ENCODE assay signal across 18 cellular contexts in genomic region chr10:92693534-92693893, GRCh38. TPM values are rescaled to one million over a fixed set of nuclear protein-coding genes. Genes with fewer than 3 reads are reported as not detected.
DNase-seq lines count a peak whose midpoint lies in the region; ATAC-seq and TF ChIP-seq lines count a peak whose summit lies in the region.
"Had no signal": no experiment of that assay in that cellular context is flagged by ENCODE, and none has a peak within 500 bp of the region (broad histone marks: within the 10 kb centered on the region; RNA-seq: fewer than 3 reads in every experiment).

No MANE protein-coding gene starts in this region.

- H3K9me3 ChIP-seq in CD8-positive, alpha-beta memory T cell (ENCODE audit: low read length): no peaks in the 10 kb centered on the region
- no peaks in the 10 kb centered on the region for H3K9me3 ChIP-seq in Loucy (ENCODE audit: insufficient read depth, low read depth, low read length)

- POLR2A ChIA-PET in CD8-positive, alpha-beta memory T cell (lab: Charles Lee): no interaction called here

- peaks cover 28% of the 10 kb centered on the region for H3K4me1 ChIP-seq in CD8-positive, alpha-beta memory T cell (ENCODE audit: insufficient read depth, low read length)
- H3K4me1 ChIP-seq in Loucy (ENCODE audit: insufficient read depth, low read length, poor library complexity, severe bottlenecking): peaks cover 53% of the 10 kb centered on the region

- peaks cover 0 to 9% (median 2%) of the 10 kb centered on the region in 5 donors for H3K9me3 Mint-ChIP-seq in CD8-positive, alpha-beta memory T cell
- H3K9me3 Mint-ChIP-seq in endothelial cell (ENCODE audit: unreplicated experiment) (no peaks in the 10 kb centered on the region), progenitor cell of endocrine pancreas (ENCODE audit: low read depth) (no peaks in the 10 kb centered on the region)
- no peaks in the 10 kb centered on the region for H3K9me3 Mint-ChIP-seq in activated naive CD8-positive, alpha-beta T cell treated with anti-CD3 and anti-CD28 coated beads, Interleukin-2, amount 50 U/mL, for 24 hours

- no peaks in the 10 kb centered on the region for H3K9me2 ChIP-seq in Loucy (replicated peaks; ENCODE audit: low read depth, low read length)

- H2AFZ ChIP-seq in Loucy (ENCODE audit: low read length): no peak overlapping the region

- H3K4me2 ChIP-seq in Loucy (ENCODE audit: low read depth, low read length, poor library complexity, severe bottlenecking): peak overlapping the region; percentile 94

- peaks cover 52% of the 10 kb centered on the region for H4K20me1 ChIP-seq in Loucy (ENCODE audit: insufficient read depth, low read length, poor library complexity, severe bottlenecking)

- H3K27me3 Mint-ChIP-seq in CD8-positive, alpha-beta memory T cell: peaks cover 37 to 78% of the 10 kb centered on the region in 2 donors
- H3K27me3 Mint-ChIP-seq in endothelial cell (ENCODE audit: unreplicated experiment) (peaks cover 31% of the 10 kb centered on the region), progenitor cell of endocrine pancreas (peaks cover under 1% of the 10 kb centered on the region)
- H3K27me3 Mint-ChIP-seq in activated naive CD8-positive, alpha-beta T cell treated with anti-CD3 and anti-CD28 coated beads, Interleukin-2, amount 50 U/mL, for 24 hours: peaks cover 58% of the 10 kb centered on the region

- no peak for DNase-seq in CD8-positive, alpha-beta memory T cell
- DNase-seq in endothelial cell (ENCODE audit: low spot score): no peak
- no peak for DNase-seq in progenitor cell of endocrine pancreas (ENCODE audit: low spot score, unreplicated experiment)
- DNase-seq in stimulated activated CD8-positive, alpha-beta memory T cell treated with anti-CD3 and anti-CD28 coated beads, Interleukin-4, amount 100 ng/mL, for 48 hours: no peak
- no peak for DNase-seq in caudate nucleus (lab: John Stamatoyannopoulos, UW)
- no peak for DNase-seq in activated naive CD8-positive, alpha-beta T cell treated with anti-CD3 and anti-CD28 coated beads, Interleukin-2, amount 50 U/mL, for 24 hours
- DNase-seq: CD4-positive, alpha-beta memory T cell; DMS153; KG1; NCI-H1105; NCI-H2029; NCI-H226; NK-92 treated with Interleukin-12 subunit alpha and Interleukin-12 subunit beta, amount 100 ng/mL, for 24 hours; SHP77 treated with DMSO at 0.1 percent for 48 hours had no signal

- peaks cover 35% of the 10 kb centered on the region for H3K27me3 ChIP-seq in CD8-positive, alpha-beta memory T cell (ENCODE audit: insufficient read depth, low read length, poor library complexity, severe bottlenecking)
- H3K27me3 ChIP-seq in Loucy (ENCODE audit: insufficient read depth, low read length, poor library complexity, severe bottlenecking): peaks cover 18% of the 10 kb centered on the region

- CTCF ChIA-PET in CD8-positive, alpha-beta memory T cell (lab: Charles Lee): no interaction called here

- H3K27ac Mint-ChIP-seq in CD8-positive, alpha-beta memory T cell: no peak overlapping the region
- H3K27ac Mint-ChIP-seq in endothelial cell (ENCODE audit: unreplicated experiment) (no peak overlapping the region), progenitor cell of endocrine pancreas (no peak overlapping the region)
- H3K27ac Mint-ChIP-seq in activated naive CD8-positive, alpha-beta T cell treated with anti-CD3 and anti-CD28 coated beads, Interleukin-2, amount 50 U/mL, for 24 hours: no peak overlapping the region
- H3K27ac Mint-ChIP-seq: CD4-positive, alpha-beta memory T cell had no signal

- peaks cover 26% of the 10 kb centered on the region for H3F3A ChIP-seq in Loucy (ENCODE audit: low read depth)

- H3K27ac ChIP-seq in CD8-positive, alpha-beta memory T cell (ENCODE audit: low read depth, low read length): peak overlapping the region; percentile 72
- H3K27ac ChIP-seq in caudate nucleus (ENCODE audit: low read depth, low read length): no peak overlapping the region
- H3K27ac ChIP-seq: RWPE1, SK-N-MC had no signal

- H3K4me3 Mint-ChIP-seq in CD8-positive, alpha-beta memory T cell: peak overlapping the region in 1 of 7 donors; percentile 35
- H3K4me3 Mint-ChIP-seq in endothelial cell (ENCODE audit: unreplicated experiment): peak overlapping the region; percentile 100
- peak overlapping the region; percentile 74 for H3K4me3 Mint-ChIP-seq in progenitor cell of endocrine pancreas (ENCODE audit: low read depth)
- no peak overlapping the region for H3K4me3 Mint-ChIP-seq in activated naive CD8-positive, alpha-beta T cell treated with anti-CD3 and anti-CD28 coated beads, Interleukin-2, amount 50 U/mL, for 24 hours

- peaks cover 33 to 36% (median 34%) of the 10 kb centered on the region in 3 donors for H3K4me1 Mint-ChIP-seq in CD8-positive, alpha-beta memory T cell
- H3K4me1 Mint-ChIP-seq in endothelial cell (ENCODE audit: unreplicated experiment) (peaks cover 59% of the 10 kb centered on the region), progenitor cell of endocrine pancreas (ENCODE audit: low read depth) (peaks cover 51% of the 10 kb centered on the region)
- peaks cover 26% of the 10 kb centered on the region for H3K4me1 Mint-ChIP-seq in activated naive CD8-positive, alpha-beta T cell treated with anti-CD3 and anti-CD28 coated beads, Interleukin-2, amount 50 U/mL, for 24 hours

- peaks cover 72% of the 10 kb centered on the region for H3K79me2 ChIP-seq in Loucy (ENCODE audit: insufficient read depth, low read length)

- H3K36me3 Mint-ChIP-seq in CD8-positive, alpha-beta memory T cell: no peaks in the 10 kb centered on the region
- peaks cover 51% of the 10 kb centered on the region for H3K36me3 Mint-ChIP-seq in endothelial cell (ENCODE audit: low read depth, unreplicated experiment)
- H3K36me3 Mint-ChIP-seq in progenitor cell of endocrine pancreas (ENCODE audit: insufficient read depth): peaks cover 2% of the 10 kb centered on the region
- H3K36me3 Mint-ChIP-seq in activated naive CD8-positive, alpha-beta T cell treated with anti-CD3 and anti-CD28 coated beads, Interleukin-2, amount 50 U/mL, for 24 hours (ENCODE audit: low read depth): no peaks in the 10 kb centered on the region

- no peak overlapping the region for H3K4me3 ChIP-seq in CD8-positive, alpha-beta memory T cell (ENCODE audit: low read length)
- peak overlapping the region; percentile 94 for H3K4me3 ChIP-seq in Loucy (ENCODE audit: low read length, poor library complexity, severe bottlenecking)
- H3K4me3 ChIP-seq: SK-N-MC had no signal

- peak overlapping the region; percentile 97 for H3K9ac ChIP-seq in Loucy (ENCODE audit: low read depth, low read length, poor library complexity, severe bottlenecking)

- no peak for TF ChIP-seq CTCF in Loucy (conservative IDR thresholded peaks at IDR 0.05; ENCODE audit: low read length)
- TF ChIP-seq CTCF in endothelial cell (IDR thresholded peaks at IDR 0.05; ENCODE audit: unreplicated experiment): no peak
- TF ChIP-seq CTCF in progenitor cell of endocrine pancreas (IDR thresholded peaks at IDR 0.05; ENCODE audit: unreplicated experiment): no peak

- H3K36me3 ChIP-seq in CD8-positive, alpha-beta memory T cell (ENCODE audit: insufficient read depth, low read length): no peaks in the 10 kb centered on the region
- H3K36me3 ChIP-seq in Loucy (ENCODE audit: insufficient read depth, low read length): peaks cover 40% of the 10 kb centered on the region

- ATAC-seq in activated naive CD8-positive, alpha-beta T cell treated with anti-CD3 and anti-CD28 coated beads, Interleukin-2, amount 50 U/mL, for 24 hours: no peak
- ATAC-seq: HCT116 had no signal

RNA-seq across cellular contexts. Expression of gene HHEX, which starts 3.8 kb away (rescaled TPM):
- total RNA-seq in CD8-positive, alpha-beta memory T cell: not detected
- polyA plus RNA-seq in CD8-positive, alpha-beta memory T cell: 0.90 TPM
- total RNA-seq in endothelial cell (ENCODE audit: unreplicated experiment) (182 TPM), progenitor cell of endocrine pancreas (39.3 and 46.1 TPM in 2 replicates)

Comparison
In these comparisons a context has a peak if more than half of its experiments do, and no peak if none do; other contexts are left out.
1. RNA of gene HHEX, which starts 3.8 kb away (total RNA-seq): 182 TPM in endothelial cell (single experiment) and 39.3 to 46.1 TPM in progenitor cell of endocrine pancreas; not detected in CD8-positive, alpha-beta memory T cell; every median in the first group is over 10 times any median in the second.